In genomic region chr20:2421247-2421646, GRCh38 we compare ENCODE assay signal across 19 cellular contexts. TPM values are rescaled to one million over a fixed set of nuclear protein-coding genes. Genes with fewer than 3 reads are reported as not detected.
DNase-seq lines count a peak whose midpoint lies in the region; ATAC-seq, FAIRE-seq and TF ChIP-seq lines count a peak whose summit lies in the region.
"Had no signal": no experiment of that assay in that cellular context is flagged by ENCODE, and none has a peak within 500 bp of the region (broad histone marks: within the 10 kb centered on the region; RNA-seq: fewer than 3 reads in every experiment).

No MANE protein-coding gene starts in this region.

- H3F3A ChIP-seq in GM23338 (replicated peaks; ENCODE audit: low read depth) = no peaks in the 10 kb centered on the region

- no peak overlapping the region for H3K4me2 ChIP-seq in GM23338

- in situ Hi-C loops in ACHN (cut with HindIII; ENCODE audit: low pct_ligation_motif_present, low pct_unique_long_range_greater_than_20kb, low sequenced_read_pairs) = no loop called here

- H3K36me3 ChIP-seq in GM23338 (ENCODE audit: insufficient read depth) = no peaks in the 10 kb centered on the region
- H3K36me3 ChIP-seq: gastroesophageal sphincter had no signal

- H3K27ac ChIP-seq in GM23338 (ENCODE audit: low read depth) = no peak overlapping the region
- H3K27ac ChIP-seq in coronary artery = no peak overlapping the region
- H3K27ac ChIP-seq: gastroesophageal sphincter, parathyroid adenoma had no signal

- TF ChIP-seq CTCF in fibroblast of the aortic adventitia (IDR thresholded peaks at IDR 0.05; ENCODE audit: insufficient read depth, low read length) = peak; percentile 36
- peak in 1 of 2 experiments; percentile 40; a peak in 3 of 4 replicates for TF ChIP-seq CTCF in GM23338 (conservative IDR thresholded peaks at IDR 0.05; ENCODE audit: low read depth in 2 of 2)
- no peak for TF ChIP-seq CTCF in coronary artery (IDR thresholded peaks at IDR 0.05)

- H3K4me3 ChIP-seq in fibroblast of the aortic adventitia (ENCODE audit: low read depth, low read length) = no peak overlapping the region
- H3K4me3 ChIP-seq in GM23338 = no peak overlapping the region
- H3K4me3 ChIP-seq in coronary artery = no peak overlapping the region
- H3K4me3 ChIP-seq: gastroesophageal sphincter, K562 had no signal

- H3K79me2 ChIP-seq in GM23338 (replicated peaks; ENCODE audit: insufficient read depth) = no peaks in the 10 kb centered on the region
- H3K79me2 ChIP-seq: parathyroid adenoma had no signal

- no peaks in the 10 kb centered on the region for H3K4me1 ChIP-seq in GM23338 (ENCODE audit: insufficient read depth)
- H3K4me1 ChIP-seq: gastroesophageal sphincter, parathyroid adenoma had no signal

- no peaks in the 10 kb centered on the region for H3K9me3 Mint-ChIP-seq in GM23338
- H3K9me3 Mint-ChIP-seq: activated CD4-positive, alpha-beta T cell treated with anti-CD3 and anti-CD28 coated beads, Interleukin-2, amount 10 ng/mL, durations not matched to agents 24 days and 14 days; activated T-helper 2 cell treated with anti-CD3 and anti-CD28 coated beads, Interferon-gamma antibody, Interleukin-2, Interleukin-4, amounts not matched to agents 10 μg/mL and 5 μg/mL and 100 μg/mL, durations not matched to agents 14 hours and 24 hours and 36 hours; stimulated activated naive B cell treated with anti-CD40 and anti-IgM and Interleukin-4, amounts not matched to agents 10 μg/mL and 1 μg/mL and 100 μg/mL, for 72 hours had no signal

- no peak overlapping the region for H3K4me3 Mint-ChIP-seq in GM23338
- H3K4me3 Mint-ChIP-seq: activated CD4-positive, alpha-beta T cell treated with anti-CD3 and anti-CD28 coated beads, Interleukin-2, amount 10 ng/mL, durations not matched to agents 24 days and 14 days; stimulated activated naive B cell treated with anti-CD40 and anti-IgM and Interleukin-4, amounts not matched to agents 10 μg/mL and 1 μg/mL and 100 μg/mL, for 72 hours had no signal

- peaks cover 2% of the 10 kb centered on the region for H3K27me3 Mint-ChIP-seq in GM23338 (ENCODE audit: insufficient read depth, low read depth, poor library complexity)

- TF ChIP-seq POLR2A in H54 (IDR thresholded peaks at IDR 0.05; ENCODE audit: low read depth, low read length) = no peak

- no peaks in the 10 kb centered on the region for H4K20me1 ChIP-seq in GM23338 (replicated peaks; ENCODE audit: insufficient read depth)

- ATAC-seq in GM23338 = no peak
- ATAC-seq: gastroesophageal sphincter; K562; left colon; stimulated activated naive B cell treated with anti-CD40 and anti-IgM and Interleukin-4, amounts not matched to agents 10 μg/mL and 1 μg/mL and 100 μg/mL, for 72 hours had no signal

- H3K9me2 ChIP-seq in GM23338 (ENCODE audit: insufficient read depth) = peaks cover 3% of the 10 kb centered on the region; the same call in 1 of the 2 replicates

- no peak overlapping the region for H3K27ac Mint-ChIP-seq in GM23338
- H3K27ac Mint-ChIP-seq: activated CD4-positive, alpha-beta T cell treated with anti-CD3 and anti-CD28 coated beads, Interleukin-2, amount 10 ng/mL, durations not matched to agents 24 days and 14 days; activated T-helper 2 cell treated with anti-CD3 and anti-CD28 coated beads, Interferon-gamma antibody, Interleukin-2, Interleukin-4, amounts not matched to agents 10 μg/mL and 5 μg/mL and 100 μg/mL, durations not matched to agents 14 hours and 24 hours and 36 hours; stimulated activated naive B cell treated with anti-CD40 and anti-IgM and Interleukin-4, amounts not matched to agents 10 μg/mL and 1 μg/mL and 100 μg/mL, for 72 hours had no signal

- H3K36me3 Mint-ChIP-seq in GM23338 (ENCODE audit: low read depth) = no peaks in the 10 kb centered on the region
- H3K36me3 Mint-ChIP-seq: stimulated activated naive B cell treated with anti-CD40 and anti-IgM and Interleukin-4, amounts not matched to agents 10 μg/mL and 1 μg/mL and 100 μg/mL, for 72 hours had no signal

- no peaks in the 10 kb centered on the region for H3K4me1 Mint-ChIP-seq in GM23338
- H3K4me1 Mint-ChIP-seq: activated CD4-positive, alpha-beta T cell treated with anti-CD3 and anti-CD28 coated beads, Interleukin-2, amount 10 ng/mL, durations not matched to agents 24 days and 14 days; stimulated activated naive B cell treated with anti-CD40 and anti-IgM and Interleukin-4, amounts not matched to agents 10 μg/mL and 1 μg/mL and 100 μg/mL, for 72 hours had no signal

- H2AFZ ChIP-seq in GM23338 = no peak overlapping the region
- H2AFZ ChIP-seq: parathyroid adenoma had no signal

- peak; percentile 68 for FAIRE-seq in H54 (lab: Jason Lieb, UNC)
- FAIRE-seq in RCC 7860 (lab: Jason Lieb, UNC) = no peak
- FAIRE-seq: K562 had no signal

- no peaks in the 10 kb centered on the region for H3K27me3 ChIP-seq in GM23338 (ENCODE audit: insufficient read depth)

- DNase-seq in ACHN (peak; percentile 21), H54 (ENCODE audit: insufficient read length, low spot score) (no peak), RCC 7860 (ENCODE audit: low spot score) (peak; percentile 10), fibroblast of the aortic adventitia (ENCODE audit: low read depth) (peak; percentile 6), H4 (ENCODE audit: low spot score) (no peak), HuH-7.5 (ENCODE audit: low spot score) (no peak), GM23338 (ENCODE audit: low spot score) (no peak), coronary artery (ENCODE audit: low spot score) (no peak)
- DNase-seq: activated CD4-positive, alpha-beta T cell treated with anti-CD3 and anti-CD28 coated beads, Interleukin-2, amount 10 ng/mL, durations not matched to agents 24 days and 14 days; central memory CD4-positive, alpha-beta T cell; H7; left colon; NCI-H774; stimulated activated CD4-positive, alpha-beta T cell treated with anti-CD3 and anti-CD28 coated beads, Interleukin-2, amount 100 ng/mL, for 24 hours; stimulated activated naive B cell treated with anti-CD40 and anti-IgM and Interleukin-4, amounts not matched to agents 10 μg/mL and 1 μg/mL and 100 μg/mL, for 72 hours had no signal

TF ChIP-seq in GM23338, 12 proteins besides CTCF, POLR2A, EP300 and RAD21 (continues in another document):
- TF ChIP-seq, protein P1, sequence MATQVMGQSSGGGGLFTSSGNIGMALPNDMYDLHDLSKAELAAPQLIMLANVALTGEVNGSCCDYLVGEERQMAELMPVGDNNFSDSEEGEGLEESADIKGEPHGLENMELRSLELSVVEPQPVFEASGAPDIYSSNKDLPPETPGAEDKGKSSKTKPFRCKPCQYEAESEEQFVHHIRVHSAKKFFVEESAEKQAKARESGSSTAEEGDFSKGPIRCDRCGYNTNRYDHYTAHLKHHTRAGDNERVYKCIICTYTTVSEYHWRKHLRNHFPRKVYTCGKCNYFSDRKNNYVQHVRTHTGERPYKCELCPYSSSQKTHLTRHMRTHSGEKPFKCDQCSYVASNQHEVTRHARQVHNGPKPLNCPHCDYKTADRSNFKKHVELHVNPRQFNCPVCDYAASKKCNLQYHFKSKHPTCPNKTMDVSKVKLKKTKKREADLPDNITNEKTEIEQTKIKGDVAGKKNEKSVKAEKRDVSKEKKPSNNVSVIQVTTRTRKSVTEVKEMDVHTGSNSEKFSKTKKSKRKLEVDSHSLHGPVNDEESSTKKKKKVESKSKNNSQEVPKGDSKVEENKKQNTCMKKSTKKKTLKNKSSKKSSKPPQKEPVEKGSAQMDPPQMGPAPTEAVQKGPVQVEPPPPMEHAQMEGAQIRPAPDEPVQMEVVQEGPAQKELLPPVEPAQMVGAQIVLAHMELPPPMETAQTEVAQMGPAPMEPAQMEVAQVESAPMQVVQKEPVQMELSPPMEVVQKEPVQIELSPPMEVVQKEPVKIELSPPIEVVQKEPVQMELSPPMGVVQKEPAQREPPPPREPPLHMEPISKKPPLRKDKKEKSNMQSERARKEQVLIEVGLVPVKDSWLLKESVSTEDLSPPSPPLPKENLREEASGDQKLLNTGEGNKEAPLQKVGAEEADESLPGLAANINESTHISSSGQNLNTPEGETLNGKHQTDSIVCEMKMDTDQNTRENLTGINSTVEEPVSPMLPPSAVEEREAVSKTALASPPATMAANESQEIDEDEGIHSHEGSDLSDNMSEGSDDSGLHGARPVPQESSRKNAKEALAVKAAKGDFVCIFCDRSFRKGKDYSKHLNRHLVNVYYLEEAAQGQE (IDR thresholded peaks at IDR 0.05; ENCODE audit: unreplicated experiment) = no peak

RNA-seq across cellular contexts. Expression of gene TGM6, which starts 40.5 kb away (rescaled TPM):
- total RNA-seq in fibroblast of the aortic adventitia (ENCODE audit: low replicate concordance) = not detected in 2 replicates
- total RNA-seq in H4 (2014; rRNA removed; shearing (Covaris generic)) = not detected in 2 replicates
- total RNA-seq in GM23338 (2014; rRNA removed; shearing (Covaris generic)) = not detected in 2 replicates
- polyA plus RNA-seq in GM23338 (2016; fragmentation: Nextera tagmentation; extraction: Ambion mirVana) = not detected in 2 replicates
- total RNA-seq: activated CD4-positive, alpha-beta T cell treated with anti-CD3 and anti-CD28 coated beads, Interleukin-2, amount 10 ng/mL, durations not matched to agents 24 days and 14 days; activated T-helper 2 cell treated with anti-CD3 and anti-CD28 coated beads, Interferon-gamma antibody, Interleukin-2, Interleukin-4, amounts not matched to agents 10 μg/mL and 5 μg/mL and 100 μg/mL, durations not matched to agents 14 hours and 24 hours and 36 hours; gastroesophageal sphincter; H7; K562; left colon had no signal
- polyA plus RNA-seq: K562 had no signal

RNA-seq across cellular contexts. Expression of gene SNRPB, which starts 49.3 kb away (rescaled TPM):
- total RNA-seq in fibroblast of the aortic adventitia (ENCODE audit: low replicate concordance) = 47.6 and 86.5 TPM in 2 replicates
- total RNA-seq in H4 (2014; rRNA removed; shearing (Covaris generic)) = 659 and 788 TPM in 2 replicates
- total RNA-seq in GM23338 (2014; rRNA removed; shearing (Covaris generic)) = 744 and 784 TPM in 2 replicates
- 785 and 805 TPM in 2 replicates for polyA plus RNA-seq in GM23338 (2016; fragmentation: Nextera tagmentation; extraction: Ambion mirVana)

Comparison
In these comparisons a context has a peak if more than half of its experiments do, and no peak if none do; other contexts are left out.
1. DNase-seq: peak in ACHN (single experiment), RCC 7860 (single experiment) and fibroblast of the aortic adventitia (single experiment); none in H54 (single experiment), H4 (single experiment), HuH-7.5 (single experiment), GM23338 (single experiment) and coronary artery (single experiment).